In genomic region chr1:36086529-36087232, GRCh38 we compare ENCODE assay signal across 15 cellular contexts. TPM values are rescaled to one million over a fixed set of nuclear protein-coding genes. Genes with fewer than 3 reads are reported as not detected.
DNase-seq lines count a peak whose midpoint lies in the region; ATAC-seq and TF ChIP-seq lines count a peak whose summit lies in the region.
"Had no signal": no experiment of that assay in that cellular context is flagged by ENCODE, and none has a peak within 500 bp of the region (broad histone marks: within the 10 kb centered on the region; RNA-seq: fewer than 3 reads in every experiment).

No MANE protein-coding gene starts in this region.

- H3K4me3 ChIP-seq in right atrium auricular region (no peak overlapping the region), heart left ventricle (no peak overlapping the region), upper lobe of right lung (no peak overlapping the region)
- H3K4me3 ChIP-seq: cardiac muscle cell, PC-9 had no signal

- H3K27me3 Mint-ChIP-seq in activated CD8-positive, alpha-beta T cell treated with anti-CD3 and anti-CD28 coated beads, Interleukin-2, amount 10 ng/mL, durations not matched to agents 7 days and 5 days (ENCODE audit: low read depth): peaks cover 22% of the 10 kb centered on the region
- H3K27me3 Mint-ChIP-seq in mesothelial cell of epicardium (ENCODE audit: low read depth) (peaks cover 4% of the 10 kb centered on the region), glutamatergic neuron (ENCODE audit: unreplicated experiment) (peaks cover 13% of the 10 kb centered on the region)

- no peaks in the 10 kb centered on the region for H3K27me3 ChIP-seq in right atrium auricular region
- peaks cover 0 to 26% (median 5%) of the 10 kb centered on the region in 9 donors for H3K27me3 ChIP-seq in heart left ventricle
- H3K27me3 ChIP-seq in upper lobe of right lung: peaks cover 8% of the 10 kb centered on the region
- H3K27me3 ChIP-seq: cardiac muscle cell had no signal

- H3K4me1 ChIP-seq in right atrium auricular region (peaks cover 0 to 34% of the 10 kb centered on the region in 2 donors), heart left ventricle (peaks cover 0 to 39% (median 20%) of the 10 kb centered on the region in 12 donors), upper lobe of right lung (peaks cover 28% of the 10 kb centered on the region)

- POLR2A ChIA-PET in activated CD8-positive, alpha-beta T cell treated with anti-CD3 and anti-CD28 coated beads, Interleukin-2, amount 10 ng/mL, durations not matched to agents 7 days and 5 days (lab: Charles Lee): interaction anchor here (0.6 to 1.3 kb wide), 2 partner anchors 154 to 156 kb away, joined by 4 to 5 read pairs; partner anchors contain the start of gene AGO3

- peak; percentile 54 for DNase-seq in right atrium auricular region (ENCODE audit: low spot score)
- DNase-seq in heart left ventricle: no peak
- DNase-seq in activated CD8-positive, alpha-beta T cell treated with anti-CD3 and anti-CD28 coated beads, Interleukin-2, amount 10 ng/mL, durations not matched to agents 7 days and 5 days: no peak
- no peak for DNase-seq in mesothelial cell of epicardium (ENCODE audit: low spot score in 2 of 2, unreplicated experiment in 2 of 2)
- DNase-seq in upper lobe of right lung: peak; percentile 54
- DNase-seq in glutamatergic neuron: no peak
- DNase-seq in NCI-H2196 treated with DMSO at 0.1 percent for 48 hours (lab: John Stamatoyannopoulos, UW; ENCODE audit: unreplicated experiment): no peak
- no peak for DNase-seq in NCI-H1436 (lab: John Stamatoyannopoulos, UW)
- DNase-seq: EL, midbrain, NCI-H1930, NCI-H524 treated with DMSO at 0.1 percent for 48 hours, PC-9 had no signal

- peaks cover 23% of the 10 kb centered on the region for H3K4me1 Mint-ChIP-seq in activated CD8-positive, alpha-beta T cell treated with anti-CD3 and anti-CD28 coated beads, Interleukin-2, amount 10 ng/mL, durations not matched to agents 7 days and 5 days (ENCODE audit: low read depth)
- peaks cover 20% of the 10 kb centered on the region for H3K4me1 Mint-ChIP-seq in mesothelial cell of epicardium
- peaks cover 8% of the 10 kb centered on the region for H3K4me1 Mint-ChIP-seq in glutamatergic neuron (ENCODE audit: low read depth, unreplicated experiment)

- H3K4me3 Mint-ChIP-seq in activated CD8-positive, alpha-beta T cell treated with anti-CD3 and anti-CD28 coated beads, Interleukin-2, amount 10 ng/mL, durations not matched to agents 7 days and 5 days: no peak overlapping the region
- peak overlapping the region; percentile 46 for H3K4me3 Mint-ChIP-seq in mesothelial cell of epicardium
- no peak overlapping the region for H3K4me3 Mint-ChIP-seq in glutamatergic neuron (ENCODE audit: unreplicated experiment)

- H3K36me3 ChIP-seq in right atrium auricular region (peaks cover 3% of the 10 kb centered on the region), heart left ventricle (peaks cover 0 to 11% (median 8%) of the 10 kb centered on the region in 9 donors), upper lobe of right lung (peaks cover 7% of the 10 kb centered on the region)

- peak overlapping the region; percentile 35 for H3K27ac Mint-ChIP-seq in activated CD8-positive, alpha-beta T cell treated with anti-CD3 and anti-CD28 coated beads, Interleukin-2, amount 10 ng/mL, durations not matched to agents 7 days and 5 days
- H3K27ac Mint-ChIP-seq in mesothelial cell of epicardium (no peak overlapping the region), glutamatergic neuron (ENCODE audit: unreplicated experiment) (no peak overlapping the region)

- H3K36me3 Mint-ChIP-seq in activated CD8-positive, alpha-beta T cell treated with anti-CD3 and anti-CD28 coated beads, Interleukin-2, amount 10 ng/mL, durations not matched to agents 7 days and 5 days (ENCODE audit: low read depth): peaks cover 18% of the 10 kb centered on the region
- H3K36me3 Mint-ChIP-seq in mesothelial cell of epicardium: peaks cover 2% of the 10 kb centered on the region
- H3K36me3 Mint-ChIP-seq in glutamatergic neuron (ENCODE audit: unreplicated experiment): no peaks in the 10 kb centered on the region

- no peaks in the 10 kb centered on the region for H3K9me3 Mint-ChIP-seq in activated CD8-positive, alpha-beta T cell treated with anti-CD3 and anti-CD28 coated beads, Interleukin-2, amount 10 ng/mL, durations not matched to agents 7 days and 5 days (ENCODE audit: insufficient read depth)
- H3K9me3 Mint-ChIP-seq in mesothelial cell of epicardium (no peaks in the 10 kb centered on the region), glutamatergic neuron (ENCODE audit: unreplicated experiment) (peaks cover 4% of the 10 kb centered on the region)

- ATAC-seq in heart left ventricle (no peak), upper lobe of right lung (no peak)
- no peak for ATAC-seq in activated CD8-positive, alpha-beta T cell treated with anti-CD3 and anti-CD28 coated beads, Interleukin-2, amount 10 ng/mL, durations not matched to agents 7 days and 5 days
- ATAC-seq: activated CD4-positive, CD25-positive, alpha-beta regulatory T cell treated with anti-CD3 and anti-CD28 coated beads, Interleukin-2, amount 50 U/mL, for 24 hours had no signal

- H3K9me3 ChIP-seq in right atrium auricular region (no peaks in the 10 kb centered on the region), heart left ventricle (no peaks in the 10 kb centered on the region), upper lobe of right lung (no peaks in the 10 kb centered on the region)

- no peak for TF ChIP-seq CTCF in right atrium auricular region (IDR thresholded peaks at IDR 0.05)
- TF ChIP-seq CTCF in heart left ventricle (IDR thresholded peaks at IDR 0.05): no peak
- TF ChIP-seq CTCF in mesothelial cell of epicardium (IDR thresholded peaks at IDR 0.05; ENCODE audit: unreplicated experiment): no peak
- no peak for TF ChIP-seq CTCF in upper lobe of right lung (IDR thresholded peaks at IDR 0.05)
- no peak for TF ChIP-seq CTCF in glutamatergic neuron (IDR thresholded peaks at IDR 0.05; ENCODE audit: partially characterized antibody, unreplicated experiment)

- 76 to 85% (median 78%) methylated on average over 11 to 12 of the region's 12 CpGs for WGBS in heart left ventricle, 4 donors

- H3K27ac ChIP-seq in right atrium auricular region (no peak overlapping the region), heart left ventricle (no peak overlapping the region), upper lobe of right lung (no peak overlapping the region)
- H3K27ac ChIP-seq: cardiac muscle cell, PC-9 had no signal

- intact Hi-C loops in heart left ventricle (cut with DNase I) (loop anchor here in 3 of 10 donors (5.0 to 10.0 kb wide), 3 partner anchors 202 to 232 kb away; partner anchors contain the start of gene AGO1 (in 1 of the 3)), upper lobe of right lung (cut with DNase I) (no loop called here)

- no peak for TF ChIP-seq POLR2A in heart left ventricle (IDR thresholded peaks at IDR 0.05)

- CTCF ChIA-PET in activated CD8-positive, alpha-beta T cell treated with anti-CD3 and anti-CD28 coated beads, Interleukin-2, amount 10 ng/mL, durations not matched to agents 7 days and 5 days (lab: Charles Lee): interaction anchor here (0.9 to 1.2 kb wide), 2 partner anchors 49 to 203 kb away, joined by 3 read pairs; partner anchors contain the start of gene AGO1

RNA-seq across cellular contexts. Expression of gene ADPRS, which starts 2.0 kb away (rescaled TPM):
- total RNA-seq in right atrium auricular region (10 to 100 TPM; 24.3 to 25.6 TPM), heart left ventricle (10 to 100 TPM; 11.3 to 49.0 (median 16.9) TPM), mesothelial cell of epicardium (31.6 to 33.3 TPM (median 32.6 TPM) in 3 replicates), upper lobe of right lung (26.9 TPM), glutamatergic neuron (ENCODE audit: unreplicated experiment) (16.8 TPM)
- polyA plus RNA-seq in heart left ventricle: 10 to 100 TPM; 23.2 to 31.2 TPM
- total RNA-seq in activated CD8-positive, alpha-beta T cell treated with anti-CD3 and anti-CD28 coated beads, Interleukin-2, amount 10 ng/mL, durations not matched to agents 7 days and 5 days: 10 to 100 TPM; 36.0 to 36.7 TPM

RNA-seq across cellular contexts. Expression of gene TEKT2, which starts 2.8 kb away (rescaled TPM):
- under 1 TPM in 1 of 2 donors, not detected in 1; 0.41 TPM for total RNA-seq in right atrium auricular region
- under 1 TPM in 3 of 9 donors, not detected in 6; 0.17 to 0.23 (median 0.20) TPM for total RNA-seq in heart left ventricle
- polyA plus RNA-seq in heart left ventricle: under 1 TPM in 1 of 2 donors, not detected in 1; 0.07 TPM
- total RNA-seq in activated CD8-positive, alpha-beta T cell treated with anti-CD3 and anti-CD28 coated beads, Interleukin-2, amount 10 ng/mL, durations not matched to agents 7 days and 5 days: not detected
- total RNA-seq in mesothelial cell of epicardium: 2.6 to 3.6 TPM (median 3.2 TPM) in 3 replicates
- total RNA-seq in upper lobe of right lung: 0.35 TPM
- 1.6 TPM for total RNA-seq in glutamatergic neuron (ENCODE audit: unreplicated experiment)

RNA-seq across cellular contexts. Expression of gene COL8A2, which starts 38.3 kb away (rescaled TPM):
- total RNA-seq in right atrium auricular region: 1 to 10 TPM; 3.5 to 4.5 TPM
- total RNA-seq in heart left ventricle: 1 to 10 TPM in 5 of 9 donors, under 1 TPM in 4; 0.33 to 2.6 (median 1.1) TPM
- under 1 TPM; 0.34 to 0.53 TPM for polyA plus RNA-seq in heart left ventricle
- under 1 TPM in 1 of 2 experiments, not detected in 1; 0.08 TPM for total RNA-seq in activated CD8-positive, alpha-beta T cell treated with anti-CD3 and anti-CD28 coated beads, Interleukin-2, amount 10 ng/mL, durations not matched to agents 7 days and 5 days
- 9.0 to 10.5 TPM (median 10.4 TPM) in 3 replicates for total RNA-seq in mesothelial cell of epicardium
- 16.2 TPM for total RNA-seq in upper lobe of right lung
- total RNA-seq in glutamatergic neuron (ENCODE audit: unreplicated experiment): not detected

Comparison
In these comparisons a context has a peak if more than half of its experiments do, and no peak if none do; other contexts are left out.
1. DNase-seq: peak in right atrium auricular region (single experiment) and upper lobe of right lung (single experiment); none in heart left ventricle (0 of 5), activated CD8-positive, alpha-beta T cell treated with anti-CD3 and anti-CD28 coated beads, Interleukin-2, amount 10 ng/mL, durations not matched to agents 7 days and 5 days (single experiment), mesothelial cell of epicardium (0 of 2), glutamatergic neuron (single experiment), NCI-H2196 treated with DMSO at 0.1 percent for 48 hours (single experiment) and NCI-H1436 (single experiment).